ENCODE assay signal across 19 cellular contexts in genomic region chr5:132372122-132372521, GRCh38. TPM values are rescaled to one million over a fixed set of nuclear protein-coding genes. Genes with fewer than 3 reads are reported as not detected.
DNase-seq lines count a peak whose midpoint lies in the region; FAIRE-seq and TF ChIP-seq lines count a peak whose summit lies in the region.
"Had no signal": no experiment of that assay in that cellular context is flagged by ENCODE, and none has a peak within 500 bp of the region (broad histone marks: within the 10 kb centered on the region; RNA-seq: fewer than 3 reads in every experiment).

No MANE protein-coding gene starts in this region.

- intact Hi-C loops in breast epithelium (cut with DNase I; ENCODE audit: low total_unique reads): no loop called here

- H3K4me3 ChIP-seq in breast epithelium (no peak overlapping the region), small intestine (ENCODE audit: low read depth in 1 of 2, low read length in 2 of 2) (peak overlapping the region in 1 of 2 donors; percentile 79)
- H3K4me3 ChIP-seq: smooth muscle cell, upper lobe of left lung had no signal

- no peaks in the 10 kb centered on the region for H3K36me3 ChIP-seq in breast epithelium
- H3K36me3 ChIP-seq in small intestine (ENCODE audit: control insufficient read depth in 2 of 2, insufficient read depth in 2 of 2, low read length in 2 of 2): no peaks in the 10 kb centered on the region
- H3K36me3 ChIP-seq: pancreas, upper lobe of left lung had no signal

- TF ChIP-seq CTCF in breast epithelium (IDR thresholded peaks at IDR 0.05): no peak

- no peaks in the 10 kb centered on the region for H3K9me3 ChIP-seq in breast epithelium
- H3K9me3 ChIP-seq in small intestine (ENCODE audit: control insufficient read depth, low read depth): no peaks in the 10 kb centered on the region
- H3K9me3 ChIP-seq: pancreas, upper lobe of left lung had no signal

- H3K27ac ChIP-seq in breast epithelium (peak overlapping the region; percentile 56 to 93), small intestine (ENCODE audit: low read depth in 1 of 2, low read length in 1 of 2) (peak overlapping the region; percentile 21 to 36)
- H3K27ac ChIP-seq: 22Rv1, upper lobe of left lung had no signal

- WGBS in small intestine, 3 donors: 54 to 69% (median 56%) methylated on average over 2 of the region's 2 CpGs

- no peak for FAIRE-seq in small intestine (lab: Jason Lieb, UNC)
- FAIRE-seq: endometrium, pancreas had no signal

- DNase-seq in SIG-M5 treated with dmso at 0.1 percent for 504 hours (lab: John Stamatoyannopoulos, UW; ENCODE audit: unreplicated experiment): peak; percentile 70
- no peak for DNase-seq in SIG-M5 (lab: John Stamatoyannopoulos, UW)
- DNase-seq in NOMO-1 treated with dmso at 0.1 percent for 144 hours (lab: John Stamatoyannopoulos, UW; ENCODE audit: unreplicated experiment): peak; percentile 31
- no peak for DNase-seq in breast epithelium (ENCODE audit: low spot score in 2 of 2)
- DNase-seq in small intestine: peak; percentile 36
- DNase-seq in putamen (ENCODE audit: low spot score): no peak
- DNase-seq in activated T-cell treated with anti-CD3 and anti-CD28 coated beads for 4 hours: no peak
- no peak for DNase-seq in activated CD4-positive, alpha-beta T cell treated with anti-CD3 and anti-CD28 coated beads, Interleukin-2, amount 50 U/mL, for 4 hours
- DNase-seq: activated CD8-positive, alpha-beta T cell treated with anti-CD3 and anti-CD28 coated beads, Interleukin-2, amount 10 ng/mL, durations not matched to agents 7 days and 5 days; CD4-positive, CD25-positive, alpha-beta regulatory T cell; central memory CD4-positive, alpha-beta T cell; DND-41; NCI-H1092; NCI-H2171 treated with DMSO at 0.1 percent for 48 hours; pancreas; upper lobe of left lung had no signal

- peaks cover 3 to 11% of the 10 kb centered on the region in 2 donors for H3K4me1 ChIP-seq in breast epithelium
- H3K4me1 ChIP-seq in small intestine (ENCODE audit: control insufficient read depth in 2 of 2, insufficient read depth in 1 of 2, low read depth in 1 of 2, low read length in 1 of 2): peaks cover 0 to 2% of the 10 kb centered on the region in 2 donors

- H3K27me3 ChIP-seq in breast epithelium (no peaks in the 10 kb centered on the region), small intestine (ENCODE audit: control insufficient read depth in 2 of 2, insufficient read depth in 2 of 2, low read length in 2 of 2) (no peaks in the 10 kb centered on the region)
- H3K27me3 ChIP-seq: pancreas, upper lobe of left lung had no signal

- no peak for TF ChIP-seq POLR2A in breast epithelium (IDR thresholded peaks at IDR 0.05)

RNA-seq across cellular contexts. Expression of gene SLC22A5, which starts 2.6 kb away (rescaled TPM):
- total RNA-seq in breast epithelium: 10 to 100 TPM in 2 of 3 donors, 1 to 10 TPM in 1; 6.6 to 31.5 (median 23.3) TPM
- 10 to 100 TPM in 2 of 3 donors, 1 to 10 TPM in 1; 9.4 to 22.1 (median 21.6) TPM for polyA plus RNA-seq in small intestine

Comparison
In these comparisons a context has a peak if more than half of its experiments do, and no peak if none do; other contexts are left out.
1. DNase-seq: peak in SIG-M5 treated with dmso at 0.1 percent for 504 hours (single experiment), NOMO-1 treated with dmso at 0.1 percent for 144 hours (single experiment) and small intestine (single experiment); none in SIG-M5 (single experiment), breast epithelium (0 of 2), putamen (single experiment), activated T-cell treated with anti-CD3 and anti-CD28 coated beads for 4 hours (single experiment) and activated CD4-positive, alpha-beta T cell treated with anti-CD3 and anti-CD28 coated beads, Interleukin-2, amount 50 U/mL, for 4 hours (0 of 2).